ENCODE assay signal across 10 cellular contexts in the genomic region with DNA sequence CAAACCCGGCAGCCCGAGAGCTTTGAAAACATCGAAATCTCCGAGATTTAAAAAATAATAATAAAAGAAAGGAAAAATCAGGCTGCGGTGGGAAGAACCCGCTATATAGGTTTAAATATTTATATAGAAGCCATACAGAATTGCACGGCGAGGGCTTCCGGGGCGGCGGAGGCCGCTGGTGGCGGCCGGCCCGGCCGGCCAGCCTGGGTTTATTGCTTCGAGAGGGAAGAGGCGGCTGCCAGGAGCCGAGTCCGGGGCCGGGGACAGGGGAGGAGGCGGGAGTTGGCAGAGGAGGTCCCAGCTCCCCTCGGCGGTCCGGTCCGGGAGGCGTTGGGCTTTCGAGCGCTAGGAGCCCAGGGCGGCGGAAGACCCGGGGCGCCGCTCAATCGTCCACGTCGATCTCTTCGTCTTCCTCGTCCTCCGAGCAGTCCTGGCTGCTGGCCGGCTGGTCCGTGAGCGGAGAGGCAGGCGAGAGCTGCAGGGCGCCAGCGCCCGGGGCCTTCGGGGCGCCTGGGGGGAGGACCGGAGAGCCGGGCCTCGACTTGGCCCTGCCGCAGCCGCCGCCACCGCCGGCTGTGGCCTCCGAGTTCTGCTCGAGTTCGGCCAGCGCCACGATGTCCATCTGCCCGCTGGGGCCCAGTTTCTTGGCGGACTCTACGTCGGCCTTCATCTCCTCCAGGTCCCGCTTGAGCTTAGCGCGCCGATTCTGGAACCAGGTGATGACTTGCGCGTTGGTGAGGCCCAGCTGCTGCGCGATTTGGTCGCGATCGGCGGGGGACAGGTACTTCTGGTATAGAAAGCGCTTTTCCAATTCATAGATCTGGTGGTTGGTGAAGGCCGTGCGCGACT. TPM values are rescaled to one million over a fixed set of nuclear protein-coding genes. Genes with fewer than 3 reads are reported as not detected.
DNase-seq lines count a peak whose midpoint lies in the region; ATAC-seq lines count a peak whose summit lies in the region.
"Had no signal": no experiment of that assay in that cellular context is flagged by ENCODE, and none has a peak within 500 bp of the region (broad histone marks: within the 10 kb centered on the region; RNA-seq: fewer than 3 reads in every experiment).

No MANE protein-coding gene starts in this region.

- H3K27me3 Mint-ChIP-seq in activated naive CD8-positive, alpha-beta T cell treated with anti-CD3 and anti-CD28 coated beads for 36 hours, result peaks cover 87% of the 10 kb centered on the region
- H3K27me3 Mint-ChIP-seq in stimulated activated naive B cell treated with anti-CD40 and anti-IgM and Interleukin-4, amounts not matched to agents 10 μg/mL and 1 μg/mL and 100 μg/mL, for 72 hours, result peaks cover 75 to 92% of the 10 kb centered on the region in 2 donors

- H3K9me3 Mint-ChIP-seq in activated naive CD8-positive, alpha-beta T cell treated with anti-CD3 and anti-CD28 coated beads for 36 hours, result no peaks in the 10 kb centered on the region
- H3K9me3 Mint-ChIP-seq in stimulated activated naive B cell treated with anti-CD40 and anti-IgM and Interleukin-4, amounts not matched to agents 10 μg/mL and 1 μg/mL and 100 μg/mL, for 72 hours, result no peaks in the 10 kb centered on the region

- peak; percentile 51 for DNase-seq in activated CD4-positive, alpha-beta T cell treated with anti-CD3 and anti-CD28 coated beads for 48 hours
- no peak for DNase-seq in activated CD4-positive, alpha-beta T cell treated with anti-CD3 and anti-CD28 coated beads for 1 hour
- DNase-seq in activated naive CD8-positive, alpha-beta T cell treated with anti-CD3 and anti-CD28 coated beads for 36 hours, result no peak
- peak; percentile 44 for DNase-seq in left kidney (ENCODE audit: low read depth, low spot score)
- DNase-seq in stimulated activated naive B cell treated with anti-CD40 and anti-IgM and Interleukin-4, amounts not matched to agents 10 μg/mL and 1 μg/mL and 100 μg/mL, for 72 hours, result no peak
- DNase-seq in activated gamma-delta T cell (lab: John Stamatoyannopoulos, UW), result no peak
- DNase-seq: cerebellar nuclear complex had no signal

- H3K27ac Mint-ChIP-seq in activated naive CD8-positive, alpha-beta T cell treated with anti-CD3 and anti-CD28 coated beads for 36 hours, result no peak overlapping the region
- peak overlapping the region; percentile 77 for H3K27ac Mint-ChIP-seq in stimulated activated naive B cell treated with anti-CD40 and anti-IgM and Interleukin-4, amounts not matched to agents 10 μg/mL and 1 μg/mL and 100 μg/mL, for 72 hours

- peaks cover 2% of the 10 kb centered on the region for H3K36me3 Mint-ChIP-seq in activated naive CD8-positive, alpha-beta T cell treated with anti-CD3 and anti-CD28 coated beads for 36 hours
- peaks cover 0 to 4% of the 10 kb centered on the region in 2 donors for H3K36me3 Mint-ChIP-seq in stimulated activated naive B cell treated with anti-CD40 and anti-IgM and Interleukin-4, amounts not matched to agents 10 μg/mL and 1 μg/mL and 100 μg/mL, for 72 hours

- ATAC-seq in stimulated activated naive B cell treated with anti-CD40 and anti-IgM and Interleukin-4, amounts not matched to agents 10 μg/mL and 1 μg/mL and 100 μg/mL, for 72 hours (replicated peaks), result no peak
- ATAC-seq in GM21825 (IDR thresholded peaks at IDR 0.05; ENCODE audit: unreplicated experiment) (no peak), GM18511 (IDR thresholded peaks at IDR 0.05; ENCODE audit: unreplicated experiment) (no peak)

- H3K4me1 Mint-ChIP-seq in activated naive CD8-positive, alpha-beta T cell treated with anti-CD3 and anti-CD28 coated beads for 36 hours, result peaks cover 30% of the 10 kb centered on the region
- peaks cover 41 to 73% of the 10 kb centered on the region in 2 donors for H3K4me1 Mint-ChIP-seq in stimulated activated naive B cell treated with anti-CD40 and anti-IgM and Interleukin-4, amounts not matched to agents 10 μg/mL and 1 μg/mL and 100 μg/mL, for 72 hours

- H3K4me3 Mint-ChIP-seq in activated naive CD8-positive, alpha-beta T cell treated with anti-CD3 and anti-CD28 coated beads for 36 hours, result peak overlapping the region; percentile 59
- peak overlapping the region; percentile 58 to 79 for H3K4me3 Mint-ChIP-seq in stimulated activated naive B cell treated with anti-CD40 and anti-IgM and Interleukin-4, amounts not matched to agents 10 μg/mL and 1 μg/mL and 100 μg/mL, for 72 hours

RNA-seq across cellular contexts. Expression of a gene that starts 2.2 kb away (rescaled TPM):
- total RNA-seq in activated naive CD8-positive, alpha-beta T cell treated with anti-CD3 and anti-CD28 coated beads for 36 hours, result not detected
- total RNA-seq: renal cortical epithelial cell had no signal

Comparison
In these comparisons a context has a peak if more than half of its experiments do, and no peak if none do; other contexts are left out.
1. DNase-seq: peak in activated CD4-positive, alpha-beta T cell treated with anti-CD3 and anti-CD28 coated beads for 48 hours (single experiment) and left kidney (single experiment); none in activated CD4-positive, alpha-beta T cell treated with anti-CD3 and anti-CD28 coated beads for 1 hour (single experiment), activated naive CD8-positive, alpha-beta T cell treated with anti-CD3 and anti-CD28 coated beads for 36 hours (single experiment), stimulated activated naive B cell treated with anti-CD40 and anti-IgM and Interleukin-4, amounts not matched to agents 10 μg/mL and 1 μg/mL and 100 μg/mL, for 72 hours (single experiment) and activated gamma-delta T cell (single experiment).